ENCODE assay signal across 29 cellular contexts in genomic region chr14:104445832-104446381, GRCh38.
DNase-seq lines count a peak whose midpoint lies in the region; ATAC-seq and TF ChIP-seq lines count a peak whose summit lies in the region.
"Had no signal": no experiment of that assay in that cellular context is flagged by ENCODE, and none has a peak within 500 bp of the region (broad histone marks: within the 10 kb centered on the region; RNA-seq: fewer than 3 reads in every experiment).

No MANE protein-coding gene starts in this region.

- H3K4me3 Mint-ChIP-seq in neural progenitor cell: no peak overlapping the region
- H3K4me3 Mint-ChIP-seq: activated naive CD8-positive, alpha-beta T cell treated with anti-CD3 and anti-CD28 coated beads for 36 hours; GM23338; T-helper 1 cell treated with Interleukin-12 subunit alpha and Interleukin-12 subunit beta and Interleukin-4 antibody, amounts not matched to agents 30 μg/mL and 1 μg/mL, for 36 hours had no signal

- DNase-seq in cardiac septum (ENCODE audit: low spot score): peak; percentile 66
- DNase-seq in Right ventricle myocardium inferior (ENCODE audit: missing footprints): no peak
- peak; percentile 34 for DNase-seq in ecto neural progenitor cell (ENCODE audit: low spot score)
- no peak for DNase-seq in neural progenitor cell (ENCODE audit: low spot score)
- DNase-seq in aorta: peak in 1 of 2 donors; percentile 45
- DNase-seq in GM19238 (ENCODE audit: insufficient read length, low spot score): no peak
- DNase-seq: activated CD4-positive, alpha-beta T cell treated with anti-CD3 and anti-CD28 coated beads for 4 hours; activated naive CD8-positive, alpha-beta T cell treated with anti-CD3 and anti-CD28 coated beads for 36 hours; cortex of kidney; foreskin keratinocyte; heart left ventricle; KG1; left colon; MG63; NCI-H1105 treated with DMSO at 0.1 percent for 48 hours; NCI-H2029; NCI-H526; psoas muscle; RPMI8226; trophoblast cell had no signal

- H2AFZ ChIP-seq in neural progenitor cell (replicated peaks): no peak overlapping the region
- H2AFZ ChIP-seq: GM23338 had no signal

- H3K27ac Mint-ChIP-seq in neural progenitor cell: peak overlapping the region; percentile 12
- H3K27ac Mint-ChIP-seq: activated naive CD8-positive, alpha-beta T cell treated with anti-CD3 and anti-CD28 coated beads for 36 hours; GM23338; T-helper 1 cell treated with Interleukin-12 subunit alpha and Interleukin-12 subunit beta and Interleukin-4 antibody, amounts not matched to agents 30 μg/mL and 1 μg/mL, for 36 hours had no signal

- peaks cover 9% of the 10 kb centered on the region for H3K9me3 Mint-ChIP-seq in neural progenitor cell

- peaks cover 12% of the 10 kb centered on the region for H3K4me1 Mint-ChIP-seq in neural progenitor cell
- H3K4me1 Mint-ChIP-seq: activated naive CD8-positive, alpha-beta T cell treated with anti-CD3 and anti-CD28 coated beads for 36 hours had no signal

- H3K9ac ChIP-seq in neural progenitor cell: no peak overlapping the region

- TF ChIP-seq CTCF in neural progenitor cell (IDR thresholded peaks at IDR 0.05): no peak

- H3K9me3 ChIP-seq in neural progenitor cell (ENCODE audit: low read depth) (no peaks in the 10 kb centered on the region), aorta (ENCODE audit: control insufficient read depth, low read length) (peaks cover 6% of the 10 kb centered on the region)
- H3K9me3 ChIP-seq: MG63, neutrophil had no signal

- H3K4me3 ChIP-seq in neural progenitor cell: no peak overlapping the region
- H3K4me3 ChIP-seq in aorta (ENCODE audit: low read length in 2 of 2): no peak overlapping the region
- H3K4me3 ChIP-seq: ascending aorta, cardiac muscle cell, GM12878, GM23338, heart left ventricle, MG63, psoas muscle, skin epidermis had no signal

- H3F3A ChIP-seq in neural progenitor cell (ENCODE audit: low read depth): peaks cover 7% of the 10 kb centered on the region

- H3K27me3 ChIP-seq in neural progenitor cell: no peaks in the 10 kb centered on the region
- H3K27me3 ChIP-seq in aorta (ENCODE audit: control insufficient read depth in 1 of 2, insufficient read depth in 2 of 2, low read length in 1 of 2): peaks cover 2 to 3% of the 10 kb centered on the region in 2 donors
- H3K27me3 ChIP-seq: ascending aorta, cardiac muscle cell, foreskin keratinocyte, MG63, neutrophil had no signal

- H3K36me3 ChIP-seq in neural progenitor cell: no peaks in the 10 kb centered on the region
- H3K36me3 ChIP-seq in aorta (ENCODE audit: control insufficient read depth in 1 of 2, insufficient read depth in 2 of 2, low read length in 1 of 2): no peaks in the 10 kb centered on the region
- H3K36me3 ChIP-seq: ascending aorta, cardiac muscle cell, heart left ventricle, MG63, neutrophil had no signal

- WGBS in aorta, 2 donors: 70 to 74% methylated on average over 11 of the region's 11 CpGs

- H3K4me2 ChIP-seq in neural progenitor cell: no peak overlapping the region
- H3K4me2 ChIP-seq: GM23338 had no signal

- no peak for ATAC-seq in Right ventricle myocardium inferior
- peak; percentile 17 for ATAC-seq in aorta (ENCODE audit: low FRiP score)
- no peak for ATAC-seq in GM19324 (IDR thresholded peaks at IDR 0.05; ENCODE audit: low FRiP score, unreplicated experiment)
- ATAC-seq: esophagus mucosa, foreskin keratinocyte, GM12878, GM23338, heart left ventricle, left colon, psoas muscle had no signal

- H3K79me2 ChIP-seq in neural progenitor cell (ENCODE audit: low read depth): no peaks in the 10 kb centered on the region

- H3K27me3 Mint-ChIP-seq in neural progenitor cell (ENCODE audit: insufficient read depth, low read depth): peaks cover 9% of the 10 kb centered on the region

- H3K27ac ChIP-seq in neural progenitor cell: no peak overlapping the region
- no peak overlapping the region for H3K27ac ChIP-seq in aorta (ENCODE audit: low read depth in 1 of 2, low read length in 2 of 2)
- H3K27ac ChIP-seq: ascending aorta, cardiac muscle cell, foreskin keratinocyte, heart left ventricle, neutrophil, psoas muscle, skin epidermis had no signal

- H3K4me1 ChIP-seq in neural progenitor cell (peaks cover 14% of the 10 kb centered on the region), aorta (ENCODE audit: control insufficient read depth in 1 of 2, insufficient read depth in 2 of 2, low read length in 2 of 2) (no peaks in the 10 kb centered on the region)
- H3K4me1 ChIP-seq: ascending aorta, foreskin keratinocyte, psoas muscle had no signal

- intact Hi-C loops in cardiac septum (cut with DNase I) (no loop called here), Right ventricle myocardium inferior (cut with DNase I) (no loop called here), aorta (cut with DNase I) (no loop called here)

- H4K20me1 ChIP-seq in neural progenitor cell (ENCODE audit: low read depth): no peaks in the 10 kb centered on the region

- H3K36me3 Mint-ChIP-seq in neural progenitor cell: no peaks in the 10 kb centered on the region

Comparison
In these comparisons a context has a peak if more than half of its experiments do, and no peak if none do; other contexts are left out.
1. DNase-seq: peak in cardiac septum (single experiment) and ecto neural progenitor cell (single experiment); none in Right ventricle myocardium inferior (single experiment), neural progenitor cell (single experiment) and GM19238 (single experiment).